ENCODE assay signal across 16 cellular contexts in genomic region chr4:5839751-5840674, GRCh38. TPM values are rescaled to one million over a fixed set of nuclear protein-coding genes. Genes with fewer than 3 reads are reported as not detected.
DNase-seq lines count a peak whose midpoint lies in the region; ATAC-seq and TF ChIP-seq lines count a peak whose summit lies in the region.
"Had no signal": no experiment of that assay in that cellular context is flagged by ENCODE, and none has a peak within 500 bp of the region (broad histone marks: within the 10 kb centered on the region; RNA-seq: fewer than 3 reads in every experiment).

No MANE protein-coding gene starts in this region.

- no peak overlapping the region for H3K4me3 Mint-ChIP-seq in nephron
- H3K4me3 Mint-ChIP-seq in activated T-cell treated with anti-CD3 and anti-CD28 coated beads, Interleukin-2, amount 50 U/mL, for 24 hours: no peak overlapping the region
- H3K4me3 Mint-ChIP-seq: activated T-helper 17 cell treated with anti-CD3 and anti-CD28 coated beads, Interleukin-2, amount 50 U/mL, for 72 hours; type B pancreatic cell had no signal

- DNase-seq in NCI-H146 (lab: John Stamatoyannopoulos, UW): peak; percentile 39
- no peak for DNase-seq in NCI-H146 treated with DMSO at 0.1 percent for 48 hours (lab: John Stamatoyannopoulos, UW; ENCODE audit: unreplicated experiment)
- peak; percentile 23 for DNase-seq in fibroblast of villous mesenchyme (ENCODE audit: low read depth)
- peak; percentile 56 for DNase-seq in ureter (ENCODE audit: low spot score)
- DNase-seq in AML-193 (lab: John Stamatoyannopoulos, UW): no peak
- DNase-seq in activated T-cell treated with anti-CD3 and anti-CD28 coated beads, Interleukin-2, amount 50 U/mL, for 24 hours: no peak
- DNase-seq: 8988T, T-helper 2 cell had no signal

- no peak overlapping the region for H3K4me3 ChIP-seq in fibroblast of villous mesenchyme (ENCODE audit: low read depth, low read length)
- H3K4me3 ChIP-seq: skin epidermis had no signal

- ATAC-seq in GM21717 (IDR thresholded peaks at IDR 0.05; ENCODE audit: unreplicated experiment): no peak
- ATAC-seq: activated T-helper 17 cell treated with anti-CD3 and anti-CD28 coated beads, Interleukin-2, amount 50 U/mL, for 72 hours had no signal

- TF ChIP-seq CTCF in fibroblast of villous mesenchyme (IDR thresholded peaks at IDR 0.05; ENCODE audit: insufficient read depth, low read depth, low read length): no peak
- no peak for TF ChIP-seq CTCF in nephron (IDR thresholded peaks at IDR 0.05; ENCODE audit: unreplicated experiment in 3 of 3)

- H3K9me3 Mint-ChIP-seq in nephron: no peaks in the 10 kb centered on the region
- no peaks in the 10 kb centered on the region for H3K9me3 Mint-ChIP-seq in activated T-cell treated with anti-CD3 and anti-CD28 coated beads, Interleukin-2, amount 50 U/mL, for 24 hours
- H3K9me3 Mint-ChIP-seq: type B pancreatic cell had no signal

- H3K4me1 Mint-ChIP-seq in nephron: peaks cover 26% of the 10 kb centered on the region
- H3K4me1 Mint-ChIP-seq in activated T-cell treated with anti-CD3 and anti-CD28 coated beads, Interleukin-2, amount 50 U/mL, for 24 hours (ENCODE audit: low read depth): no peaks in the 10 kb centered on the region
- H3K4me1 Mint-ChIP-seq: activated T-helper 17 cell treated with anti-CD3 and anti-CD28 coated beads, Interleukin-2, amount 50 U/mL, for 72 hours had no signal

- H3K36me3 Mint-ChIP-seq in nephron (ENCODE audit: low read depth): peaks cover 40% of the 10 kb centered on the region
- H3K36me3 Mint-ChIP-seq in activated T-cell treated with anti-CD3 and anti-CD28 coated beads, Interleukin-2, amount 50 U/mL, for 24 hours (ENCODE audit: low read depth): no peaks in the 10 kb centered on the region

- H3K27me3 Mint-ChIP-seq in nephron (ENCODE audit: low read depth): peaks cover 10% of the 10 kb centered on the region
- H3K27me3 Mint-ChIP-seq in activated T-cell treated with anti-CD3 and anti-CD28 coated beads, Interleukin-2, amount 50 U/mL, for 24 hours: no peaks in the 10 kb centered on the region

- peak overlapping the region in 2 of 3 experiments; percentile 51 to 79 for H3K27ac Mint-ChIP-seq in nephron
- H3K27ac Mint-ChIP-seq in activated T-cell treated with anti-CD3 and anti-CD28 coated beads, Interleukin-2, amount 50 U/mL, for 24 hours: no peak overlapping the region
- H3K27ac Mint-ChIP-seq: activated T-helper 17 cell treated with anti-CD3 and anti-CD28 coated beads, Interleukin-2, amount 50 U/mL, for 72 hours; type B pancreatic cell had no signal

RNA-seq across cellular contexts. Expression of gene CRMP1, which starts 52.9 kb away (rescaled TPM):
- total RNA-seq in fibroblast of villous mesenchyme (under 0.01 TPM in 1 of 2 replicates, not detected in the other), ureter (1.3 TPM)
- total RNA-seq: activated T-helper 17 cell treated with anti-CD3 and anti-CD28 coated beads, Interleukin-2, amount 50 U/mL, for 72 hours; bronchial epithelial cell; mononuclear cell; OCI-LY7 had no signal

Comparison
In these comparisons a context has a peak if more than half of its experiments do, and no peak if none do; other contexts are left out.
1. DNase-seq: peak in NCI-H146 (single experiment), fibroblast of villous mesenchyme (single experiment) and ureter (single experiment); none in NCI-H146 treated with DMSO at 0.1 percent for 48 hours (single experiment), AML-193 (0 of 2) and activated T-cell treated with anti-CD3 and anti-CD28 coated beads, Interleukin-2, amount 50 U/mL, for 24 hours (single experiment).